In genomic region chr7:120805636-120806388, GRCh38 we compare ENCODE assay signal across 8 cellular contexts. TPM values are rescaled to one million over a fixed set of nuclear protein-coding genes. Genes with fewer than 3 reads are reported as not detected.
DNase-seq lines count a peak whose midpoint lies in the region; ATAC-seq and TF ChIP-seq lines count a peak whose summit lies in the region.

No MANE protein-coding gene starts in this region.

- no peaks in the 10 kb centered on the region for H3K4me1 Mint-ChIP-seq in activated CD4-positive, alpha-beta T cell treated with anti-CD3 and anti-CD28 coated beads, Interleukin-2, amount 10 ng/mL, durations not matched to agents 24 days and 14 days
- H3K4me1 Mint-ChIP-seq in nephron (peaks cover 9% of the 10 kb centered on the region), type B pancreatic cell (ENCODE audit: unreplicated experiment) (peaks cover 11% of the 10 kb centered on the region)

- H3K27me3 ChIP-seq in BJ (ENCODE audit: control insufficient read depth, insufficient read depth, low read length) = no peaks in the 10 kb centered on the region; the same call in 1 of the 2 replicates

- H3K27me3 Mint-ChIP-seq in activated CD4-positive, alpha-beta T cell treated with anti-CD3 and anti-CD28 coated beads, Interleukin-2, amount 10 ng/mL, durations not matched to agents 24 days and 14 days = peaks cover 2% of the 10 kb centered on the region
- H3K27me3 Mint-ChIP-seq in nephron (ENCODE audit: low read depth) (no peaks in the 10 kb centered on the region), type B pancreatic cell (no peaks in the 10 kb centered on the region)

- no peak overlapping the region for H3K4me3 ChIP-seq in BJ (ENCODE audit: low read depth, low read length)
- H3K4me3 ChIP-seq in epithelial cell of proximal tubule (ENCODE audit: low read depth, low read length) = no peak overlapping the region

- H3K27ac Mint-ChIP-seq in activated CD4-positive, alpha-beta T cell treated with anti-CD3 and anti-CD28 coated beads, Interleukin-2, amount 10 ng/mL, durations not matched to agents 24 days and 14 days = no peak overlapping the region
- H3K27ac Mint-ChIP-seq in nephron (peak overlapping the region; percentile 6 to 91 (median 28)), type B pancreatic cell (peak overlapping the region; percentile 41)

- no peaks in the 10 kb centered on the region for H3K36me3 Mint-ChIP-seq in activated CD4-positive, alpha-beta T cell treated with anti-CD3 and anti-CD28 coated beads, Interleukin-2, amount 10 ng/mL, durations not matched to agents 24 days and 14 days (ENCODE audit: low read depth)
- peaks cover 35% of the 10 kb centered on the region for H3K36me3 Mint-ChIP-seq in nephron (ENCODE audit: low read depth)
- H3K36me3 Mint-ChIP-seq in type B pancreatic cell = peaks cover 15% of the 10 kb centered on the region

- TF ChIP-seq CTCF in BJ (IDR thresholded peaks at IDR 0.05; ENCODE audit: insufficient read depth, low read depth, low read length) (peak; percentile 86), epithelial cell of proximal tubule (conservative IDR thresholded peaks at IDR 0.05; ENCODE audit: low read depth, low read length) (peak; percentile 90), nephron (IDR thresholded peaks at IDR 0.05; ENCODE audit: unreplicated experiment in 3 of 3) (peak; percentile 80 to 90 (median 84)), type B pancreatic cell (conservative IDR thresholded peaks at IDR 0.05) (peak; percentile 92)

- H3K36me3 ChIP-seq in BJ (ENCODE audit: control insufficient read depth, insufficient read depth, low read length) = no peaks in the 10 kb centered on the region

- no peak overlapping the region for H3K4me3 Mint-ChIP-seq in activated CD4-positive, alpha-beta T cell treated with anti-CD3 and anti-CD28 coated beads, Interleukin-2, amount 10 ng/mL, durations not matched to agents 24 days and 14 days
- H3K4me3 Mint-ChIP-seq in nephron = no peak overlapping the region
- no peak overlapping the region for H3K4me3 Mint-ChIP-seq in type B pancreatic cell

- DNase-seq in BJ (ENCODE audit: low read depth) (no peak), NCI-H2227 treated with DMSO at 0.1 percent for 48 hours (lab: John Stamatoyannopoulos, UW) (peak; percentile 62), epithelial cell of proximal tubule (ENCODE audit: low read depth) (no peak), type B pancreatic cell (ENCODE audit: extremely low spot score, unreplicated experiment) (no peak)
- DNase-seq in activated CD4-positive, alpha-beta T cell treated with anti-CD3 and anti-CD28 coated beads, Interleukin-2, amount 10 ng/mL, durations not matched to agents 24 days and 14 days = peak; percentile 84

- POLR2A ChIA-PET in BJ (lab: Charles Lee) = interaction anchor here (0.8 kb wide), 1 partner anchor 140 kb away, joined by 3 read pairs; no protein-coding TSS in a partner anchor

- CTCF ChIA-PET in BJ (lab: Yijun Ruan, JAX) = interaction anchor here (0.5 to 11.1 kb wide), 27 partner anchors 9 to 531 kb away, joined by 3 to 130 read pairs (median 3); no protein-coding TSS in a partner anchor

- intact Hi-C loops in activated CD4-positive, alpha-beta T cell treated with anti-CD3 and anti-CD28 coated beads, Interleukin-2, amount 10 ng/mL, durations not matched to agents 24 days and 14 days (cut with micrococcal nuclease) = loop anchor here (1.0 to 5.0 kb wide), 4 partner anchors 51 to 301 kb away; partner anchors contain the start of gene TSPAN12

- ATAC-seq in GM18868 (IDR thresholded peaks at IDR 0.05; ENCODE audit: unreplicated experiment) (peak; percentile 59), HG03139 (IDR thresholded peaks at IDR 0.05; ENCODE audit: unreplicated experiment) (peak; percentile 74)

- H3K9me3 Mint-ChIP-seq in activated CD4-positive, alpha-beta T cell treated with anti-CD3 and anti-CD28 coated beads, Interleukin-2, amount 10 ng/mL, durations not matched to agents 24 days and 14 days = no peaks in the 10 kb centered on the region
- H3K9me3 Mint-ChIP-seq in nephron (no peaks in the 10 kb centered on the region), type B pancreatic cell (no peaks in the 10 kb centered on the region)

RNA-seq across cellular contexts. Expression of gene TSPAN12, which starts 52.1 kb away (rescaled TPM):
- polyA plus RNA-seq in BJ (2011; rRNA removed) = 0.25 TPM in 1 of 2 replicates, not detected in the other
- 0.05 TPM in 1 of 2 replicates, not detected in the other for polyA minus RNA-seq in BJ (2011; rRNA and poly(A)+ RNA removed)
- not detected in 2 replicates for total RNA-seq in activated CD4-positive, alpha-beta T cell treated with anti-CD3 and anti-CD28 coated beads, Interleukin-2, amount 10 ng/mL, durations not matched to agents 24 days and 14 days
- total RNA-seq in epithelial cell of proximal tubule (6.7 and 11.7 TPM in 2 replicates), type B pancreatic cell (ENCODE audit: low replicate concordance) (14.8 and 16.3 TPM in 2 replicates)

Comparison
In these comparisons a context has a peak if more than half of its experiments do, and no peak if none do; other contexts are left out.
1. DNase-seq: peak in NCI-H2227 treated with DMSO at 0.1 percent for 48 hours (single experiment) and activated CD4-positive, alpha-beta T cell treated with anti-CD3 and anti-CD28 coated beads, Interleukin-2, amount 10 ng/mL, durations not matched to agents 24 days and 14 days (single experiment); none in BJ (single experiment), epithelial cell of proximal tubule (single experiment) and type B pancreatic cell (single experiment).
2. Peak in every context shown above with its lines, with median percentiles within 50 percentile points of each other: CTCF ChIP-seq.